Comparison of ENCODE assay signal across 1 cellular context in genomic region chr11:12719221-12719620, GRCh38.
TF ChIP-seq lines count a peak whose summit lies in the region.

No MANE protein-coding gene starts in this region.

TF ChIP-seq in endothelial cell of umbilical vein, 7 proteins besides CTCF, POLR2A, EP300 and RAD21 (continued from another document):
- TF ChIP-seq EZH2 (IDR thresholded peaks at IDR 0.05; ENCODE audit: borderline replicate concordance, low read depth, low read length, severe bottlenecking) (no peak), MAX (IDR thresholded peaks at IDR 0.05; ENCODE audit: insufficient read depth, insufficient read length) (no peak), MYC (IDR thresholded peaks at IDR 0.05; ENCODE audit: low read depth, low read length) (no peak)
